8 cellular contexts compared by ENCODE assay signal in the genomic region with DNA sequence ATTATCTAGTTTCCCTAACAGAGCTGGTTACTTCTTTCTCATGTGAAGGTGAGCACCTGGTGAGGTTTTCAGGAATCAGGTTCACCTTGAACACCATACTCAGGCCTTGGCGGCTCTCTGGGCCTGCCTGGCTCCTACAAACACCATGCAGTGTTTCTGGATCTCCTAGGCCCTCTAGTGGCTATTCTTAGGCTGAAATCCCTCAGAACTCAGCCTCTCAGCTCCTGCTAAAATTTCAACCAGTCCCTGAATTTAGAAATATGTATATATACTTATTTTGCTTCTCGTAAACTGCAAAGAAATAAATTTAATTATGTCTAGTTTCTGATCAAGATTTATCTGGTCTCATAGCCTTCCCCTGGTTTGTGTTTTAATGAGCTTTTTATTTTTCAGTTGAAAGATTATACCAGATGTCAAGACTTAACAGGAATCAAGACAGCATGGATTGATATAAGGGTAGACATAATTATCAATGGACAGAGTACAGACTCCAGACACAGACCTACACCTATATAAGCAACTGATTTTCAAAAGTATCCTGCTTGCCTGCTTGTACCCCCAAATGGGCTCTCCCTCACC. TPM values are rescaled to one million over a fixed set of nuclear protein-coding genes. Genes with fewer than 3 reads are reported as not detected.
DNase-seq lines count a peak whose midpoint lies in the region; ATAC-seq lines count a peak whose summit lies in the region.

No MANE protein-coding gene starts in this region.

- peaks cover 2% of the 10 kb centered on the region for H3K27me3 ChIP-seq in CD4-positive, CD25-positive, alpha-beta regulatory T cell (ENCODE audit: control insufficient read depth, insufficient read depth, low read length)

- no peaks in the 10 kb centered on the region for H3K36me3 ChIP-seq in CD4-positive, CD25-positive, alpha-beta regulatory T cell (ENCODE audit: control insufficient read depth, insufficient read depth, low read length)

- H3K9me3 ChIP-seq in CD4-positive, CD25-positive, alpha-beta regulatory T cell (ENCODE audit: control insufficient read depth in 2 of 2, low read length in 2 of 2), result no peaks in the 10 kb centered on the region

- H3K4me1 ChIP-seq in CD4-positive, CD25-positive, alpha-beta regulatory T cell (ENCODE audit: control insufficient read depth, insufficient read depth, low read length, poor library complexity, severe bottlenecking), result no peaks in the 10 kb centered on the region

- H3K27ac ChIP-seq in CD4-positive, CD25-positive, alpha-beta regulatory T cell (ENCODE audit: insufficient read depth, low read length, poor library complexity, severe bottlenecking), result no peak overlapping the region

- peaks cover 6% of the 10 kb centered on the region for H3K27me3 Mint-ChIP-seq in CD4-positive, CD25-positive, alpha-beta regulatory T cell

- peak; percentile 46 to 60 for ATAC-seq in CD4-positive, CD25-positive, alpha-beta regulatory T cell (ENCODE audit: low read depth in 2 of 2)
- peak; percentile 86 for ATAC-seq in GM18867 (IDR thresholded peaks at IDR 0.05; ENCODE audit: unreplicated experiment)
- ATAC-seq in HG03565 (IDR thresholded peaks at IDR 0.05; ENCODE audit: unreplicated experiment), result peak; percentile 78

- no peaks in the 10 kb centered on the region for H3K9me3 Mint-ChIP-seq in CD4-positive, CD25-positive, alpha-beta regulatory T cell

- H3K27ac Mint-ChIP-seq in CD4-positive, CD25-positive, alpha-beta regulatory T cell, result no peak overlapping the region

- H3K4me3 ChIP-seq in CD4-positive, CD25-positive, alpha-beta regulatory T cell (ENCODE audit: low read depth, low read length), result no peak overlapping the region

- H3K4me1 Mint-ChIP-seq in CD4-positive, CD25-positive, alpha-beta regulatory T cell, result no peaks in the 10 kb centered on the region

- H3K36me3 Mint-ChIP-seq in CD4-positive, CD25-positive, alpha-beta regulatory T cell, result no peaks in the 10 kb centered on the region

- H3K4me3 Mint-ChIP-seq in CD4-positive, CD25-positive, alpha-beta regulatory T cell, result no peak overlapping the region

- peak in 2 of 3 donors; percentile 11 to 42 for DNase-seq in CD4-positive, CD25-positive, alpha-beta regulatory T cell
- DNase-seq in NCI-H748 treated with DMSO at 0.1 percent for 48 hours (lab: John Stamatoyannopoulos, UW), result peak; percentile 77
- peak; percentile 74 for DNase-seq in astrocyte of the hippocampus (ENCODE audit: low read depth, low spot score)
- DNase-seq in iPS-NIHi11 (ENCODE audit: low spot score), result peak; percentile 53
- DNase-seq in stimulated activated CD4-positive, alpha-beta T cell treated with anti-CD3 and anti-CD28 coated beads, Interleukin-2, amount 100 ng/mL, for 24 hours, result peak; percentile 5 to 18
- no peak for DNase-seq in stimulated activated naive CD4-positive, alpha-beta T cell treated with Interleukin-2 at 50 U/mL for 16 hours (lab: John Stamatoyannopoulos, UW)

RNA-seq across cellular contexts. Expression of a gene that starts 55.9 kb away (rescaled TPM):
- 1.1 TPM for total RNA-seq in CD4-positive, CD25-positive, alpha-beta regulatory T cell
- polyA plus RNA-seq in CD4-positive, CD25-positive, alpha-beta regulatory T cell, result 1 to 10 TPM; 3.2 to 6.0 (median 4.8) TPM
